Comparison of ENCODE assay signal across 1 cellular context in the genomic region with DNA sequence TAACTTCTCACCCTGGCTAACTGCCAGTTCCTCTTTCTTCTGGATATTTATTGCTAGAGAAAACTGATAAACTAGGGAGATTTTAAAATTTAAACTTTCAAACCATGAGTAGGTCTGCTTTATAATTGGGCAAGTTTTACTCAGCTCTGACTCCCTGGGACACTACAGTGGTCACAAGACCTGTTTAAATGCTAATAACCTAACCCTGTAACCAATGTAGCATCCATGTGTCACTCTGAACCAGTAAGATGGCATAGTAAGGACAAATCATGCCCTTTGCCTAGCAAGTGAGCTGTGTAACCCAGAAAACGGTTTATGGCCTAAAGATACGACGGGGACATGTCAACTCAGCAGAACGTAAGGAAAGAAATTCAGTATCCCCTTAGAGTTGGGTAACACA.
TF ChIP-seq lines count a peak whose summit lies in the region.

No MANE protein-coding gene starts in this region.

TF ChIP-seq in WTC11, 78 proteins besides CTCF, POLR2A, EP300 and RAD21:
- TF ChIP-seq HMGA2 (CRISPR knock-in tag; IDR thresholded peaks at IDR 0.05) (no peak), ZNF671 (CRISPR knock-in tag; IDR thresholded peaks at IDR 0.05) (no peak), ZNF138 (CRISPR knock-in tag; conservative IDR thresholded peaks at IDR 0.05) (no peak), MYBL2 (CRISPR knock-in tag; IDR thresholded peaks at IDR 0.05) (no peak), ZNF263 (CRISPR knock-in tag; IDR thresholded peaks at IDR 0.05; ENCODE audit: low read depth) (no peak), ZNF416 (CRISPR knock-in tag; IDR thresholded peaks at IDR 0.05) (no peak), FOXP4 (CRISPR knock-in tag; IDR thresholded peaks at IDR 0.05) (no peak), PRDM15 (CRISPR knock-in tag; IDR thresholded peaks at IDR 0.05) (no peak), SP1 (CRISPR knock-in tag; conservative IDR thresholded peaks at IDR 0.05) (no peak), GABPB1 (CRISPR knock-in tag; IDR thresholded peaks at IDR 0.05) (no peak), ETV6 (CRISPR knock-in tag; IDR thresholded peaks at IDR 0.05) (no peak), SMAD4 (CRISPR knock-in tag; IDR thresholded peaks at IDR 0.05) (no peak)
- TF ChIP-seq, protein P1, sequence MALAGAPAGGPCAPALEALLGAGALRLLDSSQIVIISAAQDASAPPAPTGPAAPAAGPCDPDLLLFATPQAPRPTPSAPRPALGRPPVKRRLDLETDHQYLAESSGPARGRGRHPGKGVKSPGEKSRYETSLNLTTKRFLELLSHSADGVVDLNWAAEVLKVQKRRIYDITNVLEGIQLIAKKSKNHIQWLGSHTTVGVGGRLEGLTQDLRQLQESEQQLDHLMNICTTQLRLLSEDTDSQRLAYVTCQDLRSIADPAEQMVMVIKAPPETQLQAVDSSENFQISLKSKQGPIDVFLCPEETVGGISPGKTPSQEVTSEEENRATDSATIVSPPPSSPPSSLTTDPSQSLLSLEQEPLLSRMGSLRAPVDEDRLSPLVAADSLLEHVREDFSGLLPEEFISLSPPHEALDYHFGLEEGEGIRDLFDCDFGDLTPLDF (CRISPR knock-in tag; IDR thresholded peaks at IDR 0.05) = no peak
- TF ChIP-seq, protein P2, sequence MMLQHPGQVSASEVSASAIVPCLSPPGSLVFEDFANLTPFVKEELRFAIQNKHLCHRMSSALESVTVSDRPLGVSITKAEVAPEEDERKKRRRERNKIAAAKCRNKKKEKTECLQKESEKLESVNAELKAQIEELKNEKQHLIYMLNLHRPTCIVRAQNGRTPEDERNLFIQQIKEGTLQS (CRISPR knock-in tag; conservative IDR thresholded peaks at IDR 0.05) = no peak
- TF ChIP-seq, protein P3, sequence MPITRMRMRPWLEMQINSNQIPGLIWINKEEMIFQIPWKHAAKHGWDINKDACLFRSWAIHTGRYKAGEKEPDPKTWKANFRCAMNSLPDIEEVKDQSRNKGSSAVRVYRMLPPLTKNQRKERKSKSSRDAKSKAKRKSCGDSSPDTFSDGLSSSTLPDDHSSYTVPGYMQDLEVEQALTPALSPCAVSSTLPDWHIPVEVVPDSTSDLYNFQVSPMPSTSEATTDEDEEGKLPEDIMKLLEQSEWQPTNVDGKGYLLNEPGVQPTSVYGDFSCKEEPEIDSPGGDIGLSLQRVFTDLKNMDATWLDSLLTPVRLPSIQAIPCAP (CRISPR knock-in tag; IDR thresholded peaks at IDR 0.05) = no peak
